Comparison of ENCODE assay signal across 1 cellular context in genomic region chr6:85670573-85670972, GRCh38.
TF ChIP-seq lines count a peak whose summit lies in the region.

No MANE protein-coding gene starts in this region.

TF ChIP-seq in SK-N-SH, 30 proteins besides CTCF, POLR2A, EP300 and RAD21 (continued from another document):
- TF ChIP-seq PBX3 (IDR thresholded peaks at IDR 0.05): no peak; the same call in 1 of the 2 replicates
- no peak for TF ChIP-seq TEAD4 (IDR thresholded peaks at IDR 0.05; ENCODE audit: borderline replicate concordance, insufficient read depth)
- TF ChIP-seq ELF1 (IDR thresholded peaks at IDR 0.05): no peak
- no peak for TF ChIP-seq JUND (IDR thresholded peaks at IDR 0.05)
